16 cellular contexts compared by ENCODE assay signal in the genomic region with DNA sequence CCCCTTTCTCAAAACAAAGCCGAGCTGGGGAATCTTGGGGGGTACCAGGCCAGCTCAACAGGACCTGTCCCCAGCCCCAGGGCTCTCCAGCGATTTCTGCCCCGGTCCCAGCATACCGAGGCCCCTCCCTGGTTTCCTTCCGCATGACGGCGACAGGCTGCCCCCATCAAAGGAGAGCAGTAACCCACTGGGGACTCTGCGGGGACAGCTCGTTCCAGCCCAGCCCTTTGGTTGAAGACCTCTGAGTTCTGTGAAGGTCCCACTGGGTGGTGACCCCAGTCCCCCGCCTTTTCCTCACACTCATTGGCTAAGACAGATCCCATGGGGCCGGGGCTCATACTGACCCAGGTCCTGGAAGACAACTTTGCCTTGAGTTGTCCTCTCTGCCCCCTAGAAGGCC. TPM values are rescaled to one million over a fixed set of nuclear protein-coding genes. Genes with fewer than 3 reads are reported as not detected.
A peak's percentile ranks its signal among the peaks of the same experiment; 100 is the strongest.
DNase-seq lines count a peak whose midpoint lies in the region; ATAC-seq and TF ChIP-seq lines count a peak whose summit lies in the region.
"Had no signal": no experiment of that assay in that cellular context is flagged by ENCODE, and none has a peak within 500 bp of the region (broad histone marks: within the 10 kb centered on the region; RNA-seq: fewer than 3 reads in every experiment).

No MANE protein-coding gene starts in this region.

- ATAC-seq in heart left ventricle, result peak; percentile 1 to 38 (median 20)
- ATAC-seq in activated T-cell treated with anti-CD3 and anti-CD28 coated beads, Interleukin-2, amount 50 U/mL, for 4 hours, result no peak
- ATAC-seq: CD8-positive, alpha-beta T cell had no signal

- TF ChIP-seq CTCF in heart left ventricle (IDR thresholded peaks at IDR 0.05), result no peak

- H3K4me1 ChIP-seq in heart left ventricle (peaks cover 0 to 91% (median 21%) of the 10 kb centered on the region in 12 donors), mesodermal cell (ENCODE audit: control insufficient read depth, insufficient read depth, low read length, poor library complexity, severe bottlenecking) (peaks cover 21% of the 10 kb centered on the region), skeletal muscle tissue (ENCODE audit: control insufficient read depth in 3 of 3, insufficient read depth in 3 of 3, low read length in 3 of 3) (peaks cover 65 to 85% (median 85%) of the 10 kb centered on the region in 3 donors), Karpas-422 (ENCODE audit: low read length) (no peaks in the 10 kb centered on the region; the same call in 1 of the 2 replicates)

- peaks cover 4% of the 10 kb centered on the region for H3K4me1 Mint-ChIP-seq in activated T-cell treated with anti-CD3 and anti-CD28 coated beads, Interleukin-2, amount 50 U/mL, for 4 hours (ENCODE audit: low read depth)

- no peaks in the 10 kb centered on the region for H3K9me2 ChIP-seq in Karpas-422 (replicated peaks; ENCODE audit: insufficient read depth, low read length)

- H3K4me3 ChIP-seq in H7 (ENCODE audit: insufficient read depth, low read depth, low read length), result no peak overlapping the region
- H3K4me3 ChIP-seq in heart left ventricle, result peak overlapping the region in 5 of 12 donors; percentile 7 to 34 (median 18)
- no peak overlapping the region for H3K4me3 ChIP-seq in mesodermal cell (ENCODE audit: extremely low read depth, insufficient read depth, low read length, poor library complexity, severe bottlenecking)
- H3K4me3 ChIP-seq in skeletal muscle tissue (ENCODE audit: low read length in 3 of 3), result peak overlapping the region in 2 of 3 donors; percentile 23 to 85
- no peak overlapping the region for H3K4me3 ChIP-seq in Karpas-422 (ENCODE audit: low read length)
- H3K4me3 ChIP-seq: PC-9 had no signal

- H3K36me3 ChIP-seq in H7 (replicated peaks; ENCODE audit: control insufficient read depth, insufficient read depth, low read length), result no peaks in the 10 kb centered on the region
- H3K36me3 ChIP-seq in heart left ventricle, result no peaks in the 10 kb centered on the region
- no peaks in the 10 kb centered on the region for H3K36me3 ChIP-seq in mesodermal cell (ENCODE audit: control insufficient read depth, insufficient read depth, low read length)
- peaks cover 2 to 4% (median 4%) of the 10 kb centered on the region in 3 donors for H3K36me3 ChIP-seq in skeletal muscle tissue (ENCODE audit: control insufficient read depth in 3 of 3, insufficient read depth in 3 of 3, low read length in 3 of 3)
- H3K36me3 ChIP-seq in Karpas-422 (ENCODE audit: insufficient read depth, low read length), result no peaks in the 10 kb centered on the region

- H3K27ac ChIP-seq in heart left ventricle (peak overlapping the region; percentile 66 to 86 (median 74)), mesodermal cell (ENCODE audit: low read depth, low read length, severe bottlenecking) (peak overlapping the region; percentile 75), skeletal muscle tissue (ENCODE audit: low read depth, low read length) (peak overlapping the region; percentile 91), Karpas-422 (ENCODE audit: low read length) (no peak overlapping the region)
- H3K27ac ChIP-seq: PC-9 had no signal

- no peak overlapping the region for H3K4me2 ChIP-seq in Karpas-422 (ENCODE audit: low read depth, low read length, poor library complexity, severe bottlenecking)
- H3K4me2 ChIP-seq: PC-9 had no signal

- DNase-seq in H7 (peak; percentile 63), heart left ventricle (peak in 4 of 5 donors; percentile 41 to 81 (median 76)), NCI-H345 (lab: John Stamatoyannopoulos, UW) (no peak), Karpas-422 (no peak), NCI-H187 treated with DMSO at 0.1 percent for 48 hours (lab: John Stamatoyannopoulos, UW) (no peak)
- DNase-seq in activated T-cell treated with anti-CD3 and anti-CD28 coated beads, Interleukin-2, amount 50 U/mL, for 4 hours, result no peak
- DNase-seq: ACHN; CD8-positive, alpha-beta T cell; GF-D8; NCI-H1436 treated with DMSO at 0.1 percent for 48 hours; NCI-H226; NCI-H69; PC-9; SHP77 had no signal

- intact Hi-C loops in heart left ventricle (cut with DNase I), result no loop called here

- WGBS in heart left ventricle, 4 donors, result 43 to 66% (median 58%) methylated on average over 10 to 11 of the region's 11 CpGs
- WGBS in mesodermal cell (ENCODE audit: insufficient coverage in 2 of 2), 2 experiments, result 87 to 88% methylated on average over 9 to 10 of the region's 11 CpGs

- H3K9me3 ChIP-seq in heart left ventricle, result no peaks in the 10 kb centered on the region
- H3K9me3 ChIP-seq in mesodermal cell (ENCODE audit: control insufficient read depth, low read length), result no peaks in the 10 kb centered on the region
- no peaks in the 10 kb centered on the region for H3K9me3 ChIP-seq in skeletal muscle tissue (ENCODE audit: control insufficient read depth in 3 of 3, low read length in 3 of 3)
- H3K9me3 ChIP-seq in Karpas-422 (ENCODE audit: low read length), result no peaks in the 10 kb centered on the region

- no peak overlapping the region for H3K4me3 Mint-ChIP-seq in activated T-cell treated with anti-CD3 and anti-CD28 coated beads, Interleukin-2, amount 50 U/mL, for 4 hours
- H3K4me3 Mint-ChIP-seq: CD8-positive, alpha-beta T cell had no signal

- H3K9me3 Mint-ChIP-seq in activated T-cell treated with anti-CD3 and anti-CD28 coated beads, Interleukin-2, amount 50 U/mL, for 4 hours, result no peaks in the 10 kb centered on the region
- H3K9me3 Mint-ChIP-seq: CD8-positive, alpha-beta T cell had no signal

- H3K9ac ChIP-seq in skeletal muscle tissue (ENCODE audit: low read depth in 1 of 3, low read length in 3 of 3) (peak overlapping the region; percentile 33 to 94 (median 64)), Karpas-422 (ENCODE audit: low read length) (no peak overlapping the region)

- no peaks in the 10 kb centered on the region for H3K36me3 Mint-ChIP-seq in activated T-cell treated with anti-CD3 and anti-CD28 coated beads, Interleukin-2, amount 50 U/mL, for 4 hours (ENCODE audit: insufficient read depth)
- H3K36me3 Mint-ChIP-seq: CD8-positive, alpha-beta T cell had no signal

- peak in 1 of 2 donors; percentile 28 for TF ChIP-seq POLR2A in heart left ventricle (IDR thresholded peaks at IDR 0.05)

- H3K27me3 Mint-ChIP-seq in activated T-cell treated with anti-CD3 and anti-CD28 coated beads, Interleukin-2, amount 50 U/mL, for 4 hours (ENCODE audit: low read depth), result peaks cover 29% of the 10 kb centered on the region

- no peak overlapping the region for H2AFZ ChIP-seq in Karpas-422 (ENCODE audit: low read length)
- H2AFZ ChIP-seq: PC-9 had no signal

- H3K79me2 ChIP-seq in Karpas-422 (ENCODE audit: low read length), result no peaks in the 10 kb centered on the region

- H3K27me3 ChIP-seq in H7 (ENCODE audit: control insufficient read depth, insufficient read depth, low read length), result peaks cover 30% of the 10 kb centered on the region
- H3K27me3 ChIP-seq in heart left ventricle, result peaks cover 0 to 19% (median 5%) of the 10 kb centered on the region in 9 donors
- peaks cover 0 to 10% (median 4%) of the 10 kb centered on the region in 3 donors for H3K27me3 ChIP-seq in skeletal muscle tissue (ENCODE audit: control insufficient read depth in 3 of 3, insufficient read depth in 3 of 3, low read length in 3 of 3)
- H3K27me3 ChIP-seq in Karpas-422 (ENCODE audit: low read length), result no peaks in the 10 kb centered on the region

- H4K20me1 ChIP-seq in Karpas-422 (ENCODE audit: insufficient read depth, low read depth, low read length), result no peaks in the 10 kb centered on the region

RNA-seq across cellular contexts. Expression of a gene that starts 4.1 kb away (rescaled TPM):
- total RNA-seq in H7 (2014; rRNA removed; shearing (Covaris generic)), result 1.4 and 1.9 TPM in 2 replicates
- total RNA-seq in heart left ventricle (10 to 100 TPM; 10.1 to 47.5 (median 18.5) TPM), skeletal muscle tissue (74.1 TPM)
- polyA plus RNA-seq in heart left ventricle, result 1 to 10 TPM; 2.1 to 8.2 TPM
- polyA plus RNA-seq in mesodermal cell (2013, experiment 1 of 2), result 12.7 TPM
- polyA plus RNA-seq in mesodermal cell (2013, experiment 2 of 2), result 12.1 TPM
- 0.45 TPM in 1 of 2 replicates, not detected in the other for total RNA-seq in Karpas-422 (2014; rRNA removed; shearing (Covaris generic); ENCODE audit: low replicate concordance)
- total RNA-seq in activated T-cell treated with anti-CD3 and anti-CD28 coated beads, Interleukin-2, amount 50 U/mL, for 4 hours, result not detected
- total RNA-seq: CD8-positive, alpha-beta T cell; PC-9 had no signal

RNA-seq across cellular contexts. Expression of a gene that starts 28.0 kb away (rescaled TPM):
- not detected in 2 replicates for total RNA-seq in H7 (2014; rRNA removed; shearing (Covaris generic))
- total RNA-seq in heart left ventricle, result not detected
- polyA plus RNA-seq in heart left ventricle, result not detected
- not detected for polyA plus RNA-seq in mesodermal cell (2013, experiment 1 of 2)
- not detected for polyA plus RNA-seq in mesodermal cell (2013, experiment 2 of 2)
- total RNA-seq in skeletal muscle tissue, result not detected
- total RNA-seq in Karpas-422 (2014; rRNA removed; shearing (Covaris generic); ENCODE audit: low replicate concordance), result not detected in 2 replicates
- not detected for total RNA-seq in activated T-cell treated with anti-CD3 and anti-CD28 coated beads, Interleukin-2, amount 50 U/mL, for 4 hours
- total RNA-seq: CD8-positive, alpha-beta T cell had no signal

RNA-seq across cellular contexts. Expression of a gene that starts 33.2 kb away (rescaled TPM):
- total RNA-seq in H7 (2014; rRNA removed; shearing (Covaris generic)), result 140 and 149 TPM in 2 replicates
- total RNA-seq in heart left ventricle, result 10 to 100 TPM; 17.4 to 34.8 (median 24.4) TPM
- polyA plus RNA-seq in heart left ventricle, result 10 to 100 TPM; 15.5 to 27.8 TPM
- polyA plus RNA-seq in mesodermal cell (2013, experiment 1 of 2), result 23.6 TPM
- 19.7 TPM for polyA plus RNA-seq in mesodermal cell (2013, experiment 2 of 2)
- 30.3 TPM for total RNA-seq in skeletal muscle tissue
- 48.2 and 76.6 TPM in 2 replicates for total RNA-seq in Karpas-422 (2014; rRNA removed; shearing (Covaris generic); ENCODE audit: low replicate concordance)
- total RNA-seq in activated T-cell treated with anti-CD3 and anti-CD28 coated beads, Interleukin-2, amount 50 U/mL, for 4 hours, result 100 to 1,000 TPM; 261 to 278 (median 263) TPM

RNA-seq across cellular contexts. Expression of a gene that starts 53.1 kb away (rescaled TPM):
- 0.10 and 0.11 TPM in 2 replicates for total RNA-seq in H7 (2014; rRNA removed; shearing (Covaris generic))
- total RNA-seq in heart left ventricle, result 10 to 100 TPM in 1 of 9 donors, under 1 TPM in 5, not detected in 3; 0.23 to 62.4 (median 0.38) TPM
- not detected for polyA plus RNA-seq in heart left ventricle
- polyA plus RNA-seq in mesodermal cell (2013, experiment 1 of 2), result 4.2 TPM
- 6.6 TPM for polyA plus RNA-seq in mesodermal cell (2013, experiment 2 of 2)
- 0.52 TPM for total RNA-seq in skeletal muscle tissue
- total RNA-seq in Karpas-422 (2014; rRNA removed; shearing (Covaris generic); ENCODE audit: low replicate concordance), result 0.72 and 1.5 TPM in 2 replicates
- not detected for total RNA-seq in activated T-cell treated with anti-CD3 and anti-CD28 coated beads, Interleukin-2, amount 50 U/mL, for 4 hours
- total RNA-seq: CD8-positive, alpha-beta T cell had no signal

Comparison
In these comparisons a context has a peak if more than half of its experiments do, and no peak if none do; other contexts are left out.
1. DNase-seq: peak in H7 (single experiment) and heart left ventricle (4 of 5); none in NCI-H345 (single experiment), Karpas-422 (single experiment), activated T-cell treated with anti-CD3 and anti-CD28 coated beads, Interleukin-2, amount 50 U/mL, for 4 hours (single experiment) and NCI-H187 treated with DMSO at 0.1 percent for 48 hours (single experiment).
2. H3K4me3 ChIP-seq: peak in skeletal muscle tissue (2 of 3); none in H7 (single experiment), mesodermal cell (single experiment) and Karpas-422 (single experiment).
3. ATAC-seq: peak in heart left ventricle (4 of 4); none in activated T-cell treated with anti-CD3 and anti-CD28 coated beads, Interleukin-2, amount 50 U/mL, for 4 hours (0 of 2).